In the genomic region with DNA sequence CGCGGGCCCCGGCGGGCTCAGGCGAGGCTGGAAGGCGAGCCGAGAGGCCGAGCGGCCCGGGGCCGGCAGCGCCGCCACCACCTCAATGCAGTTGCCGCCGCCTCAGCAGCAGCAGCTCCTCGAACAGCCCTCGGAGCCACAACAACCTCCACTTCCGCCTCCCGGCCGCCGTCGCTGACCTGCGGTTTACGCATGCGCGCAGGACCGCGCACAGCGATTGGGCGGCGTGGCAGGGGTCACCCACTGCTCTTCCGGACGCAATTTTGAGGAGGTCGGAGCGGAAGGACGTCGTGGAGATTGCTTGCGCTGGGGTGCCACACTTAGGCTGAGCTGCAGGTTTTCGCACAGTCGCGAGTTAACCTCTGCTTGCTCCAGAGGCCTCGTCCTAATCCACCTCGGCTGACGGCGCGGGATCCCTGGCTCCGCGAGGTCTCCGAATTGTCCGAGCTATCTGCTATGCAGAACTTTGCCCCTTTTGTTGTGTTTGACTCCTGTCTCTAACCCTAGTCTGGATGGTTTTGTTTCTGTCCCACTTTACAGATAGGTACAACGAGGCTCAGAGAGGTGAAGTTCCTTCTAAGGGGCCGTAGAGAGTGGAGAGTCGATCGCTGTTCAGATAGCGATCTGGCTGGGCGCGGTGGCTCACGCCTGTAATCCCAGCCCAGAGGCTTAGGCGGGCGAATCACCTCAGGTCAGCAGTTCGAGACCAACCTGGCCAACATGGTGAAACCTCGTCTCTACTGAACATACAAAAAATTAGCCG, we compare ENCODE assay signal across 8 cellular contexts. TPM values are rescaled to one million over a fixed set of nuclear protein-coding genes. Genes with fewer than 3 reads are reported as not detected.
A peak's percentile ranks its signal among the peaks of the same experiment; 100 is the strongest.
DNase-seq lines count a peak whose midpoint lies in the region; ATAC-seq, FAIRE-seq and TF ChIP-seq lines count a peak whose summit lies in the region.

A gene (plus strand): TSS at position 243 of the 763 bp plus-strand sequence. CDS start 6,657 bp downstream, outside the sequence.
A gene with protein sequence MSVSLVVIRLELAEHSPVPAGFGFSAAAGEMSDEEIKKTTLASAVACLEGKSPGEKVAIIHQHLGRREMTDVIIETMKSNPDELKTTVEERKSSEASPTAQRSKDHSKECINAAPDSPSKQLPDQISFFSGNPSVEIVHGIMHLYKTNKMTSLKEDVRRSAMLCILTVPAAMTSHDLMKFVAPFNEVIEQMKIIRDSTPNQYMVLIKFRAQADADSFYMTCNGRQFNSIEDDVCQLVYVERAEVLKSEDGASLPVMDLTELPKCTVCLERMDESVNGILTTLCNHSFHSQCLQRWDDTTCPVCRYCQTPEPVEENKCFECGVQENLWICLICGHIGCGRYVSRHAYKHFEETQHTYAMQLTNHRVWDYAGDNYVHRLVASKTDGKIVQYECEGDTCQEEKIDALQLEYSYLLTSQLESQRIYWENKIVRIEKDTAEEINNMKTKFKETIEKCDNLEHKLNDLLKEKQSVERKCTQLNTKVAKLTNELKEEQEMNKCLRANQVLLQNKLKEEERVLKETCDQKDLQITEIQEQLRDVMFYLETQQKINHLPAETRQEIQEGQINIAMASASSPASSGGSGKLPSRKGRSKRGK (minus strand): TSS at position 146 of the 763 bp plus-strand sequence. CDS start 164 bp downstream, outside the sequence.

- H3K9ac ChIP-seq in keratinocyte (ENCODE audit: control insufficient read depth, extremely low read depth, insufficient read depth, low read length) = peak within 1 kb of the TSS; percentile 93

- no peaks in the 10 kb centered on the region for H4K20me1 ChIP-seq in keratinocyte (ENCODE audit: control insufficient read depth, extremely low read depth, insufficient read depth, low read length)

- dilution Hi-C loops in keratinocyte (cut with MboI; ENCODE audit: extremely low pct_ligation_motif_present, low sequenced_read_pairs) = no loop called here

- H3K27ac ChIP-seq in keratinocyte (ENCODE audit: control insufficient read depth, insufficient read depth, low read length) = peak within 1 kb of the TSS; percentile 89

- H3K4me2 ChIP-seq in keratinocyte (ENCODE audit: control insufficient read depth, extremely low read depth, insufficient read depth, low read depth, low read length) = peak within 1 kb of the TSS; percentile 99

- H3K9me3 ChIP-seq in keratinocyte (ENCODE audit: control insufficient read depth, low read depth, low read length) = no peaks in the 10 kb centered on the region

- H2AFZ ChIP-seq in keratinocyte (ENCODE audit: control insufficient read depth, low read length) = peak within 1 kb of the TSS; percentile 90

- peaks cover 23% of the 10 kb centered on the region for H3K4me1 ChIP-seq in keratinocyte (ENCODE audit: control insufficient read depth, extremely low read depth, insufficient read depth, low read length)

- peaks cover 5 to 8% of the 10 kb centered on the region in 2 experiments for H3K36me3 ChIP-seq in keratinocyte (ENCODE audit: control insufficient read depth in 2 of 2, extremely low read depth in 1 of 2, insufficient read depth in 2 of 2, low read length in 2 of 2)

- H3K4me3 ChIP-seq in keratinocyte (ENCODE audit: control insufficient read depth in 2 of 3, extremely low read depth in 1 of 3, insufficient read depth in 2 of 3, low read depth in 1 of 3, low read length in 3 of 3) = peak within 1 kb of the TSS; percentile 79 to 99 (median 99)

- no peaks in the 10 kb centered on the region for H3K27me3 ChIP-seq in keratinocyte (ENCODE audit: control insufficient read depth, extremely low read depth, insufficient read depth, low read length)

- ATAC-seq in HG03432 (IDR thresholded peaks at IDR 0.05; ENCODE audit: unreplicated experiment) = peak; percentile 92

- peaks cover 51% of the 10 kb centered on the region for H3K79me2 ChIP-seq in keratinocyte (ENCODE audit: control insufficient read depth, insufficient read depth, low read length)

- peak in 1 of 3 experiments; percentile 36 for TF ChIP-seq CTCF in keratinocyte (optimal IDR thresholded peaks at IDR 0.05 in 1 of 3, IDR thresholded peaks at IDR 0.05 in 1 of 3, conservative IDR thresholded peaks at IDR 0.05 in 1 of 3; ENCODE audit: extremely low read depth in 1 of 3, insufficient read depth in 2 of 3, low read length in 3 of 3)

- peak; percentile 98 for TF ChIP-seq POLR2A in GM19193 (IDR thresholded peaks at IDR 0.05; ENCODE audit: extremely low read depth, insufficient read depth, insufficient read length)

- FAIRE-seq in keratinocyte (lab: Jason Lieb, UNC) = no peak

- H3K9me1 ChIP-seq in keratinocyte (ENCODE audit: control insufficient read depth, extremely low read depth, insufficient read depth, low read length) = no peaks in the 10 kb centered on the region

- DNase-seq in Ammon's horn (ENCODE audit: low spot score) (peak; percentile 94), NCI-H510A (lab: John Stamatoyannopoulos, UW) (peak; percentile 85), cerebellum (ENCODE audit: low spot score) (peak; percentile 93), keratinocyte (ENCODE audit: low read depth, low spot score) (peak; percentile 57)
- DNase-seq in activated CD4-positive, alpha-beta T cell treated with anti-CD3 and anti-CD28 coated beads for 1 hour = peak; percentile 85
- peak; percentile 87 to 90 (median 88) for DNase-seq in stimulated activated CD4-positive, alpha-beta T cell treated with anti-CD3 and anti-CD28 coated beads, Interleukin-12 subunit alpha, Interleukin-12 subunit beta, amount 100 ng/mL, for 48 hours (ENCODE audit: low read depth in 2 of 3, low spot score in 1 of 3)

RNA-seq across cellular contexts. Expression of the first gene that starts in this region (rescaled TPM):
- 35.7 TPM for total RNA-seq in cerebellum
- polyA plus RNA-seq in keratinocyte = 12.2 to 13.2 TPM (median 12.4 TPM) in 3 replicates
- polyA plus RNA-seq in keratinocyte (2011; ENCODE audit: low read depth) = 4.2 TPM
- polyA plus RNA-seq in keratinocyte (2011; cell fraction: cytosol; rRNA removed) = 2.9 and 3.6 TPM in 2 replicates
- polyA plus RNA-seq in keratinocyte (2011; cell fraction: nucleus; rRNA removed) = 49.1 TPM in 2 replicates
- 8.7 and 9.9 TPM in 2 replicates for polyA plus RNA-seq in keratinocyte (2012; ENCODE audit: low replicate concordance)
- polyA minus RNA-seq in keratinocyte = 23.3 to 30.7 TPM (median 24.1 TPM) in 3 replicates
- 10.2 TPM for polyA minus RNA-seq in keratinocyte (2011; cell fraction: cytosol; rRNA and poly(A)+ RNA removed)
- polyA minus RNA-seq in keratinocyte (2011; cell fraction: nucleus; rRNA and poly(A)+ RNA removed) = 31.1 and 49.7 TPM in 2 replicates

RNA-seq across cellular contexts. Expression of the second gene that starts in this region (rescaled TPM):
- 18.8 TPM for total RNA-seq in cerebellum
- polyA plus RNA-seq in keratinocyte = 16.4 to 21.2 TPM (median 19.5 TPM) in 3 replicates
- polyA plus RNA-seq in keratinocyte (2011; ENCODE audit: low read depth) = 41.0 TPM
- polyA plus RNA-seq in keratinocyte (2011; cell fraction: cytosol; rRNA removed) = 20.2 and 27.8 TPM in 2 replicates
- polyA plus RNA-seq in keratinocyte (2011; cell fraction: nucleus; rRNA removed) = 20.3 and 24.8 TPM in 2 replicates
- 13.6 and 17.4 TPM in 2 replicates for polyA plus RNA-seq in keratinocyte (2012; ENCODE audit: low replicate concordance)
- polyA minus RNA-seq in keratinocyte = 12.9 to 37.4 TPM (median 30.5 TPM) in 3 replicates
- 18.6 TPM for polyA minus RNA-seq in keratinocyte (2011; cell fraction: cytosol; rRNA and poly(A)+ RNA removed)
- polyA minus RNA-seq in keratinocyte (2011; cell fraction: nucleus; rRNA and poly(A)+ RNA removed) = 10.7 and 22.4 TPM in 2 replicates

Comparison
In these comparisons a context has a peak if more than half of its experiments do, and no peak if none do; other contexts are left out.
1. Peak in every context shown above with its lines: DNase-seq, ATAC-seq, H3K4me3 ChIP-seq and H3K27ac ChIP-seq.